9 cellular contexts compared by ENCODE assay signal in genomic region chr7:77674878-77675277, GRCh38. TPM values are rescaled to one million over a fixed set of nuclear protein-coding genes. Genes with fewer than 3 reads are reported as not detected.
DNase-seq lines count a peak whose midpoint lies in the region; ATAC-seq and TF ChIP-seq lines count a peak whose summit lies in the region.
"Had no signal": no experiment of that assay in that cellular context is flagged by ENCODE, and none has a peak within 500 bp of the region (broad histone marks: within the 10 kb centered on the region; RNA-seq: fewer than 3 reads in every experiment).

No MANE protein-coding gene starts in this region.

- ATAC-seq in GM21529 (IDR thresholded peaks at IDR 0.05; ENCODE audit: unreplicated experiment) (peak; percentile 85), PC-3 (peak; percentile 96), left colon (peak; percentile 78), GM21717 (IDR thresholded peaks at IDR 0.05; ENCODE audit: unreplicated experiment) (no peak)

- BruUV-seq in PC-3 (replicated peaks; lab: Mats Ljungman, UMichigan): no TSS peak

- H3K9ac ChIP-seq in PC-3 (ENCODE audit: low read length): no peak overlapping the region

- peak overlapping the region; percentile 32; the same call in 1 of the 2 replicates for H3K27ac ChIP-seq in PC-3 (ENCODE audit: low read length)
- H3K27ac ChIP-seq: heart right ventricle had no signal

- CTCF ChIA-PET in PC-3 (lab: Charles Lee): interaction anchor here (0.7 to 1.0 kb wide), 2 partner anchors 23 to 358 kb away, joined by 3 to 4 read pairs; no protein-coding TSS in a partner anchor

- H3K27me3 ChIP-seq in PC-3 (ENCODE audit: low read length): no peaks in the 10 kb centered on the region
- H3K27me3 ChIP-seq: heart right ventricle had no signal

- H3K4me3 ChIP-seq in GM12865 (ENCODE audit: low read depth, low read length) (no peak overlapping the region), PC-3 (ENCODE audit: low read length) (no peak overlapping the region)
- H3K4me3 ChIP-seq: heart right ventricle had no signal

- no peak for TF ChIP-seq CTCF in GM12865 (IDR thresholded peaks at IDR 0.05; ENCODE audit: insufficient read depth, low read depth, low read length, missing control alignments)
- TF ChIP-seq CTCF in PC-3 (conservative IDR thresholded peaks at IDR 0.05; ENCODE audit: low read depth, low read length): no peak

- DNase-seq in GM12865 (ENCODE audit: low read depth) (peak; percentile 42), PC-3 (peak; percentile 94), left colon (peak; percentile 66 to 71), amygdala (lab: John Stamatoyannopoulos, UW) (no peak), NCI-H2171 treated with DMSO at 0.1 percent for 48 hours (lab: John Stamatoyannopoulos, UW) (no peak), NCI-H446 treated with DMSO at 0.1 percent for 48 hours (lab: John Stamatoyannopoulos, UW) (no peak)
- DNase-seq: heart right ventricle had no signal

- no peak overlapping the region for H2AFZ ChIP-seq in PC-3 (ENCODE audit: low read length)

- no peaks in the 10 kb centered on the region for H3F3A ChIP-seq in PC-3 (ENCODE audit: low read length, unreplicated experiment)

- intact Hi-C loops in PC-3 (cut with micrococcal nuclease) (loop anchor here (2.0 kb wide), 1 partner anchor 22 kb away; the partner anchor contains the start of gene RSBN1L), left colon (cut with DNase I, micrococcal nuclease) (no loop called here)

- no peaks in the 10 kb centered on the region for H3K9me2 ChIP-seq in PC-3 (replicated peaks; ENCODE audit: low read length)

- no peaks in the 10 kb centered on the region for H3K36me3 ChIP-seq in PC-3 (ENCODE audit: low read depth, low read length)

- H3K4me1 ChIP-seq in PC-3 (ENCODE audit: insufficient read depth, low read length): peaks cover 27% of the 10 kb centered on the region
- H3K4me1 ChIP-seq: heart right ventricle had no signal

- H3K9me3 ChIP-seq in PC-3 (ENCODE audit: low read length): no peaks in the 10 kb centered on the region
- H3K9me3 ChIP-seq: heart right ventricle had no signal

- H4K20me1 ChIP-seq in PC-3 (ENCODE audit: low read length): no peaks in the 10 kb centered on the region

- H3K4me2 ChIP-seq in PC-3 (ENCODE audit: low read length): no peak overlapping the region

- POLR2A ChIA-PET in PC-3 (lab: Charles Lee; ENCODE audit: unreplicated experiment): interaction anchor here (0.6 kb wide), 2 partner anchors 21 to 136 kb away, joined by 3 to 5 read pairs; no protein-coding TSS in a partner anchor

- H3K79me2 ChIP-seq in PC-3 (ENCODE audit: low read length): no peaks in the 10 kb centered on the region

RNA-seq across cellular contexts. Expression of gene RSBN1L, which starts 21.4 kb away (rescaled TPM):
- total RNA-seq in PC-3 (2014; rRNA removed) (6.9 and 11.2 TPM in 2 replicates), left colon (10 to 100 TPM; 20.8 to 22.5 TPM)

Comparison
In these comparisons a context has a peak if more than half of its experiments do, and no peak if none do; other contexts are left out.
1. DNase-seq: peak in GM12865 (single experiment), PC-3 (single experiment) and left colon (2 of 2); none in amygdala (0 of 56), NCI-H2171 treated with DMSO at 0.1 percent for 48 hours (single experiment) and NCI-H446 treated with DMSO at 0.1 percent for 48 hours (single experiment).